1 cellular context compared by ENCODE assay signal in genomic region chr5:130985776-130986175, GRCh38.
TF ChIP-seq lines count a peak whose summit lies in the region.

No MANE protein-coding gene starts in this region.

TF ChIP-seq in HCT116, 20 proteins besides CTCF, POLR2A, EP300 and RAD21 (continued from another document):
- TF ChIP-seq ZBTB33 (IDR thresholded peaks at IDR 0.05; ENCODE audit: extremely low read depth, insufficient replicate concordance, low read length) (no peak), SIN3A (IDR thresholded peaks at IDR 0.05; ENCODE audit: low read depth) (no peak)
TF ChIP-seq in HCT116: peak in this region for 0.
